In genomic region chr6:164113637-164114036, GRCh38 we compare ENCODE assay signal across 7 cellular contexts.
"Had no signal": no experiment of that assay in that cellular context is flagged by ENCODE, and none has a peak within 500 bp of the region (broad histone marks: within the 10 kb centered on the region; RNA-seq: fewer than 3 reads in every experiment).

No MANE protein-coding gene starts in this region.

- H3K27ac Mint-ChIP-seq: GM23338, H9 had no signal

- H3K4me3 ChIP-seq: GM23338, K562 had no signal

- H3K4me2 ChIP-seq: GM23338 had no signal

- ATAC-seq: GM23338, HepG2, K562 had no signal

- H3K4me3 Mint-ChIP-seq: GM23338, H9 had no signal

- H3K27ac ChIP-seq: HL-60 had no signal

- DNase-seq: H9, HCEC 1CT, IMR-90 had no signal
